In genomic region chr13:20435616-20436368, GRCh38 we compare ENCODE assay signal across 15 cellular contexts.
"Had no signal": no experiment of that assay in that cellular context is flagged by ENCODE, and none has a peak within 500 bp of the region (broad histone marks: within the 10 kb centered on the region; RNA-seq: fewer than 3 reads in every experiment).

No MANE protein-coding gene starts in this region.

- H3K27me3 ChIP-seq: spleen, tibial artery had no signal

- H3K4me3 ChIP-seq: prostate gland, spleen, tibial artery had no signal

- H3K9me3 ChIP-seq: prostate gland, spleen, tibial artery had no signal

- H3K4me1 ChIP-seq: prostate gland, spleen, tibial artery had no signal

- DNase-seq: activated CD4-positive, alpha-beta memory T cell treated with anti-CD3 and anti-CD28 coated beads, Interleukin-2, amount 10 ng/mL, durations not matched to agents 7 days and 5 days; activated CD4-positive, alpha-beta T cell treated with anti-CD3 and anti-CD28 coated beads for 48 hours; activated CD4-positive, CD25-positive, alpha-beta regulatory T cell; activated CD8-positive, alpha-beta memory T cell treated with anti-CD3 and anti-CD28 coated beads, Interleukin-2, amount 10 ng/mL, durations not matched to agents 7 days and 5 days; activated naive CD8-positive, alpha-beta T cell treated with anti-CD3 and anti-CD28 coated beads for 36 hours; amniotic stem cell; foreskin fibroblast; hippocampal formation; spleen; stimulated activated CD4-positive, alpha-beta T cell treated with anti-CD3 and anti-CD28 coated beads, Interleukin-4, amount 100 ng/mL, for 4 hours; tibial artery had no signal

- ATAC-seq: activated CD8-positive, alpha-beta memory T cell treated with anti-CD3 and anti-CD28 coated beads, Interleukin-2, amount 10 ng/mL, durations not matched to agents 7 days and 5 days; left lobe of liver; stimulated activated memory B cell treated with anti-CD40 and anti-IgM and Interleukin-4, amounts not matched to agents 10 μg/mL and 1 μg/mL and 100 μg/mL, for 72 hours had no signal

- H3K36me3 ChIP-seq: prostate gland had no signal

- H3K27ac ChIP-seq: epithelial cell of prostate, prostate gland, spleen, tibial artery had no signal
